9 cellular contexts compared by ENCODE assay signal in genomic region chr2:195486987-195487644, GRCh38.
DNase-seq lines count a peak whose midpoint lies in the region; ATAC-seq and TF ChIP-seq lines count a peak whose summit lies in the region.
"Had no signal": no experiment of that assay in that cellular context is flagged by ENCODE, and none has a peak within 500 bp of the region (broad histone marks: within the 10 kb centered on the region; RNA-seq: fewer than 3 reads in every experiment).

No MANE protein-coding gene starts in this region.

- BruUV-seq in MCF 10A (replicated peaks; lab: Mats Ljungman, UMichigan), result no TSS peak

- intact Hi-C loops in MCF 10A (cut with micrococcal nuclease) (no loop called here), breast epithelium (cut with DNase I; ENCODE audit: low total_unique reads) (loop anchor here (10.0 kb wide), 1 partner anchor 1638 kb away; no protein-coding TSS in a partner anchor)

- DNase-seq in MCF 10A (ENCODE audit: unreplicated experiment), result peak; percentile 73
- no peak for DNase-seq in breast epithelium (ENCODE audit: low spot score in 2 of 2)
- peak; percentile 97 for DNase-seq in OCI-M1 (lab: John Stamatoyannopoulos, UW)
- DNase-seq in fibroblast of pulmonary artery (ENCODE audit: low read depth), result peak; percentile 76
- no peak for DNase-seq in COR-L47 (lab: John Stamatoyannopoulos, UW)
- no peak for DNase-seq in NCI-H1694 treated with DMSO at 0.1 percent for 48 hours (lab: John Stamatoyannopoulos, UW)
- DNase-seq in activated CD4-positive, alpha-beta T cell treated with anti-CD3 and anti-CD28 coated beads for 4 hours, result no peak

- no peaks in the 10 kb centered on the region for H3K36me3 ChIP-seq in breast epithelium

- H3K36me3 Mint-ChIP-seq in MCF 10A (ENCODE audit: insufficient read depth, unreplicated experiment), result no peaks in the 10 kb centered on the region
- H3K36me3 Mint-ChIP-seq: brain had no signal

- H3K4me1 ChIP-seq in breast epithelium, result no peaks in the 10 kb centered on the region

- POLR2A ChIA-PET in MCF 10A (lab: Yijun Ruan, JAX), result interaction anchor here (0.6 to 1.6 kb wide), 4 partner anchors 11 to 1383 kb away, joined by 3 to 4 read pairs (median 4); partner anchors contain the start of gene SLC39A10

- CTCF ChIA-PET in MCF 10A (lab: Yijun Ruan, JAX), result no interaction called here

- TF ChIP-seq CTCF in MCF 10A (IDR thresholded peaks at IDR 0.05; ENCODE audit: unreplicated experiment) (no peak), breast epithelium (IDR thresholded peaks at IDR 0.05) (no peak), fibroblast of pulmonary artery (IDR thresholded peaks at IDR 0.05; ENCODE audit: low read length, missing control alignments) (no peak)

- H3K4me3 ChIP-seq in breast epithelium, result no peak overlapping the region
- H3K4me3 ChIP-seq in fibroblast of pulmonary artery (replicated peaks; ENCODE audit: low read depth, low read length), result no peak overlapping the region

- TF ChIP-seq POLR2A in breast epithelium (IDR thresholded peaks at IDR 0.05), result no peak

- H3K9me3 Mint-ChIP-seq in MCF 10A (ENCODE audit: unreplicated experiment), result no peaks in the 10 kb centered on the region
- H3K9me3 Mint-ChIP-seq: brain had no signal

- H3K4me1 Mint-ChIP-seq in MCF 10A (ENCODE audit: insufficient read depth, unreplicated experiment), result peaks cover 6% of the 10 kb centered on the region

- no peak overlapping the region for H3K4me3 Mint-ChIP-seq in MCF 10A (ENCODE audit: unreplicated experiment)
- H3K4me3 Mint-ChIP-seq: brain had no signal

- no peaks in the 10 kb centered on the region for H3K27me3 Mint-ChIP-seq in MCF 10A (ENCODE audit: insufficient read depth, unreplicated experiment)
- H3K27me3 Mint-ChIP-seq: brain had no signal

- no peaks in the 10 kb centered on the region for H3K9me3 ChIP-seq in breast epithelium

- H3K27me3 ChIP-seq in breast epithelium, result no peaks in the 10 kb centered on the region

- no peak overlapping the region for H3K27ac Mint-ChIP-seq in MCF 10A (ENCODE audit: low read depth, unreplicated experiment)

- no peak overlapping the region for H3K27ac ChIP-seq in breast epithelium

- peak; percentile 68 for ATAC-seq in HG03045 (IDR thresholded peaks at IDR 0.05; ENCODE audit: unreplicated experiment)

Comparison
In these comparisons a context has a peak if more than half of its experiments do, and no peak if none do; other contexts are left out.
1. DNase-seq: peak in MCF 10A (single experiment), OCI-M1 (single experiment) and fibroblast of pulmonary artery (single experiment); none in breast epithelium (0 of 2), COR-L47 (single experiment), NCI-H1694 treated with DMSO at 0.1 percent for 48 hours (single experiment) and activated CD4-positive, alpha-beta T cell treated with anti-CD3 and anti-CD28 coated beads for 4 hours (0 of 2).